ENCODE assay signal across 26 cellular contexts in genomic region chr16:76654421-76654820, GRCh38.
"Had no signal": no experiment of that assay in that cellular context is flagged by ENCODE, and none has a peak within 500 bp of the region (broad histone marks: within the 10 kb centered on the region; RNA-seq: fewer than 3 reads in every experiment).

No MANE protein-coding gene starts in this region.

- H3K9me3 ChIP-seq: ovary, psoas muscle, right lobe of liver, sigmoid colon, stomach, thoracic aorta, thyroid gland, tibial nerve, upper lobe of left lung, vagina had no signal

- ATAC-seq: psoas muscle; right cardiac atrium; stimulated activated effector memory CD8-positive, alpha-beta T cell treated with anti-CD3 and anti-CD28 coated beads, Interleukin-12 subunit alpha, Interleukin-12 subunit beta, amount 100 ng/mL, for 72 hours; stimulated activated naive B cell treated with anti-CD40 and anti-IgM and Interleukin-4, amounts not matched to agents 10 μg/mL and 1 μg/mL and 100 μg/mL, for 72 hours had no signal

- H3K27me3 Mint-ChIP-seq: progenitor cell of endocrine pancreas; stimulated activated naive CD8-positive, alpha-beta T cell treated with anti-CD3 and anti-CD28 coated beads, Interleukin-15, Interleukin-2, amounts not matched to agents 100 ng/mL and 50 ng/mL, for 24 hours had no signal

- H3K27me3 ChIP-seq: ovary, right lobe of liver, sigmoid colon, stomach, thyroid gland, tibial nerve, upper lobe of left lung, vagina had no signal

- H3K36me3 ChIP-seq: neural progenitor cell, ovary, right lobe of liver, sigmoid colon, stomach, thoracic aorta, thyroid gland, tibial nerve, upper lobe of left lung, vagina had no signal

- H3K9me3 Mint-ChIP-seq: nephron; neural progenitor cell; stimulated activated naive B cell treated with anti-CD40 and anti-IgM and Interleukin-4, amounts not matched to agents 10 μg/mL and 1 μg/mL and 100 μg/mL, for 72 hours; stimulated activated naive CD8-positive, alpha-beta T cell treated with anti-CD3 and anti-CD28 coated beads, Interleukin-15, Interleukin-2, amounts not matched to agents 100 ng/mL and 50 ng/mL, for 24 hours had no signal

- DNase-seq: occipital lobe; ovary; posterior cingulate gyrus; psoas muscle; right cardiac atrium; right lobe of liver; sigmoid colon; small intestine; stimulated activated CD4-positive, alpha-beta T cell treated with anti-CD3 and anti-CD28 coated beads, Interleukin-15, amount 100 ng/mL, for 24 hours; stimulated activated CD4-positive, alpha-beta T cell treated with anti-CD3 and anti-CD28 coated beads, Interleukin-2, amount 100 ng/mL, for 24 hours; stimulated activated CD4-positive, alpha-beta T cell treated with anti-CD3 and anti-CD28 coated beads, Interleukin-2, amount 100 ng/mL, for 48 hours; stimulated activated CD4-positive, alpha-beta T cell treated with anti-CD3 and anti-CD28 coated beads, Interleukin-4, amount 100 ng/mL, for 24 hours; stimulated activated naive B cell treated with anti-CD40 and anti-IgM and Interleukin-4, amounts not matched to agents 10 μg/mL and 1 μg/mL and 100 μg/mL, for 72 hours; stimulated activated naive CD4-positive, alpha-beta T cell treated with Interleukin-2 at 50 U/mL for 16 hours; stomach; thyroid gland; upper lobe of left lung had no signal

- H3K4me3 ChIP-seq: neural progenitor cell, ovary, psoas muscle, right lobe of liver, sigmoid colon, stomach, thoracic aorta, thyroid gland, tibial nerve, upper lobe of left lung, vagina had no signal

- H3K27ac Mint-ChIP-seq: nephron; neural progenitor cell; progenitor cell of endocrine pancreas; stimulated activated effector memory CD8-positive, alpha-beta T cell treated with anti-CD3 and anti-CD28 coated beads, Interleukin-12 subunit alpha, Interleukin-12 subunit beta, amount 100 ng/mL, for 72 hours; stimulated activated naive B cell treated with anti-CD40 and anti-IgM and Interleukin-4, amounts not matched to agents 10 μg/mL and 1 μg/mL and 100 μg/mL, for 72 hours; stimulated activated naive CD8-positive, alpha-beta T cell treated with anti-CD3 and anti-CD28 coated beads, Interleukin-15, Interleukin-2, amounts not matched to agents 100 ng/mL and 50 ng/mL, for 24 hours had no signal

- H3K36me3 Mint-ChIP-seq: neural progenitor cell; stimulated activated effector memory CD8-positive, alpha-beta T cell treated with anti-CD3 and anti-CD28 coated beads, Interleukin-12 subunit alpha, Interleukin-12 subunit beta, amount 100 ng/mL, for 72 hours; stimulated activated naive B cell treated with anti-CD40 and anti-IgM and Interleukin-4, amounts not matched to agents 10 μg/mL and 1 μg/mL and 100 μg/mL, for 72 hours had no signal

- H3K4me1 Mint-ChIP-seq: neural progenitor cell; stimulated activated effector memory CD8-positive, alpha-beta T cell treated with anti-CD3 and anti-CD28 coated beads, Interleukin-12 subunit alpha, Interleukin-12 subunit beta, amount 100 ng/mL, for 72 hours; stimulated activated naive B cell treated with anti-CD40 and anti-IgM and Interleukin-4, amounts not matched to agents 10 μg/mL and 1 μg/mL and 100 μg/mL, for 72 hours had no signal

- H3K4me3 Mint-ChIP-seq: nephron; neural progenitor cell; stimulated activated effector memory CD8-positive, alpha-beta T cell treated with anti-CD3 and anti-CD28 coated beads, Interleukin-12 subunit alpha, Interleukin-12 subunit beta, amount 100 ng/mL, for 72 hours; stimulated activated naive B cell treated with anti-CD40 and anti-IgM and Interleukin-4, amounts not matched to agents 10 μg/mL and 1 μg/mL and 100 μg/mL, for 72 hours; stimulated activated naive CD8-positive, alpha-beta T cell treated with anti-CD3 and anti-CD28 coated beads, Interleukin-15, Interleukin-2, amounts not matched to agents 100 ng/mL and 50 ng/mL, for 24 hours had no signal

- H3K27ac ChIP-seq: neural progenitor cell, ovary, parathyroid adenoma, psoas muscle, right lobe of liver, sigmoid colon, stomach, thoracic aorta, thyroid gland, tibial nerve, upper lobe of left lung, vagina had no signal

- H3K4me1 ChIP-seq: neural progenitor cell, parathyroid adenoma, psoas muscle, right lobe of liver, sigmoid colon, stomach, thyroid gland, tibial nerve, upper lobe of left lung, vagina had no signal
